ENCODE assay signal across 20 cellular contexts in the genomic region with DNA sequence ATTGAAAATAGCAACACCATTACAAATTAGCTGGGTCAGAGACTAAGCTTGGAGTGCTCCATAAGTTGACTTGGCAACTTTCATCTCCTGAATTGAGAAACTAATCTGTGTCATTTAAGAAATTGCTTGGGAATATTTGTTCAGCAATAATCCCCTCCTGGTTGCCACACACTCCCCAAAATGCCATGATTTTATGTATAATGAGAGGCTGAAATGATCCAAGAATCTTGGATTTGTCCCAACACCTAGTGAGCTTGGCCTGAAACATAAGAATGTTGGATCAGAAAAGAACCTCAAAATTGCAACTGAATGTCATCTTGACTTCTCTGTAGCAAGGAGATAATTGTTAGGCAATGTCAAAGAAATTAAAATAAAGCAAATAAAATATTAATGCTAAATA.
DNase-seq lines count a peak whose midpoint lies in the region; ATAC-seq and TF ChIP-seq lines count a peak whose summit lies in the region.
"Had no signal": no experiment of that assay in that cellular context is flagged by ENCODE, and none has a peak within 500 bp of the region (broad histone marks: within the 10 kb centered on the region; RNA-seq: fewer than 3 reads in every experiment).

No MANE protein-coding gene starts in this region.

- TF ChIP-seq POLR2A in body of pancreas (IDR thresholded peaks at IDR 0.05), result no peak

- intact Hi-C loops in body of pancreas (cut with DNase I), result no loop called here

- no peak for ATAC-seq in body of pancreas
- ATAC-seq: GM12878 had no signal

- H3K27ac ChIP-seq in body of pancreas, result no peak overlapping the region
- H3K27ac ChIP-seq: RWPE1, SJSA1 had no signal

- H3K9me3 ChIP-seq in body of pancreas, result no peaks in the 10 kb centered on the region
- H3K9me3 ChIP-seq: SJSA1 had no signal

- H3K4me3 ChIP-seq in AG04449 (ENCODE audit: low read depth, low read length) (no peak overlapping the region), astrocyte of the cerebellum (ENCODE audit: low read depth, low read length) (no peak overlapping the region), fibroblast of the aortic adventitia (ENCODE audit: low read depth, low read length) (no peak overlapping the region), body of pancreas (no peak overlapping the region)
- H3K4me3 ChIP-seq: GM12878, SJSA1 had no signal

- in situ Hi-C loops in astrocyte of the cerebellum (cut with HindIII; ENCODE audit: low sequenced_read_pairs), result no loop called here

- no peaks in the 10 kb centered on the region for H3K27me3 ChIP-seq in body of pancreas
- H3K27me3 ChIP-seq: SJSA1 had no signal

- CTCF ChIA-PET in AG04449 (lab: Yijun Ruan, JAX), result interaction anchor here (0.9 to 1.4 kb wide), 2 partner anchors 12 to 72 kb away, joined by 3 to 4 read pairs; no protein-coding TSS in a partner anchor

- no peak for TF ChIP-seq CTCF in AG04449 (IDR thresholded peaks at IDR 0.05; ENCODE audit: insufficient read depth, low read length, missing control alignments)
- no peak for TF ChIP-seq CTCF in astrocyte of the cerebellum (IDR thresholded peaks at IDR 0.05; ENCODE audit: low read depth, low read length, missing control alignments)
- no peak for TF ChIP-seq CTCF in fibroblast of the aortic adventitia (IDR thresholded peaks at IDR 0.05; ENCODE audit: insufficient read depth, low read length)
- no peak for TF ChIP-seq CTCF in body of pancreas (IDR thresholded peaks at IDR 0.05)

- H3K4me1 ChIP-seq in body of pancreas, result no peaks in the 10 kb centered on the region
- H3K4me1 ChIP-seq: SJSA1 had no signal

- H3K36me3 ChIP-seq in body of pancreas (replicated peaks in 1 of 2; ENCODE audit: insufficient read depth in 1 of 2, low read depth in 2 of 2), result no peaks in the 10 kb centered on the region
- H3K36me3 ChIP-seq: SJSA1 had no signal

- POLR2A ChIA-PET in AG04449 (lab: Yijun Ruan, JAX), result no interaction called here

- peak; percentile 46 for DNase-seq in AG04449 (ENCODE audit: low read depth, low spot score)
- DNase-seq in EH (ENCODE audit: low read depth), result peak; percentile 22
- peak; percentile 59 for DNase-seq in astrocyte of the cerebellum (ENCODE audit: low read depth)
- DNase-seq in fibroblast of the aortic adventitia (ENCODE audit: low read depth), result peak; percentile 72
- DNase-seq in stimulated activated CD4-positive, alpha-beta T cell treated with anti-CD3 and anti-CD28 coated beads, Interleukin-4, amount 100 ng/mL, for 24 hours, result no peak
- DNase-seq in activated effector memory CD4-positive, alpha-beta T cell treated with anti-CD3 and anti-CD28 coated beads, Interleukin-2, amount 50 U/mL, for 16 hours, result no peak
- no peak for DNase-seq in body of pancreas
- DNase-seq: ACHN; C1 segment of cervical spinal cord; EL; H9; IMR-90; Kasumi-1; NCI-H187 treated with DMSO at 0.1 percent for 48 hours; NCI-H2171 treated with DMSO at 0.1 percent for 48 hours; NCI-H524 treated with DMSO at 0.1 percent for 48 hours; NK-92 treated with Interleukin-12 subunit alpha and Interleukin-12 subunit beta, amount 100 ng/mL, for 24 hours had no signal

Comparison
In these comparisons a context has a peak if more than half of its experiments do, and no peak if none do; other contexts are left out.
1. DNase-seq: peak in AG04449 (single experiment), EH (single experiment), astrocyte of the cerebellum (single experiment) and fibroblast of the aortic adventitia (single experiment); none in stimulated activated CD4-positive, alpha-beta T cell treated with anti-CD3 and anti-CD28 coated beads, Interleukin-4, amount 100 ng/mL, for 24 hours (single experiment), activated effector memory CD4-positive, alpha-beta T cell treated with anti-CD3 and anti-CD28 coated beads, Interleukin-2, amount 50 U/mL, for 16 hours (single experiment) and body of pancreas (0 of 4).